Comparison of ENCODE assay signal across 8 cellular contexts in genomic region chr9:120868339-120868675, GRCh38. TPM values are rescaled to one million over a fixed set of nuclear protein-coding genes. Genes with fewer than 3 reads are reported as not detected.
DNase-seq lines count a peak whose midpoint lies in the region; ATAC-seq and TF ChIP-seq lines count a peak whose summit lies in the region.

No MANE protein-coding gene starts in this region.

- H3K9me3 ChIP-seq in OCI-LY3 (ENCODE audit: insufficient read depth, low read length) (no peaks in the 10 kb centered on the region), trophoblast cell (ENCODE audit: insufficient read depth, low read depth, low read length) (peaks cover 8% of the 10 kb centered on the region)

- no peaks in the 10 kb centered on the region for H3K27me3 ChIP-seq in OCI-LY3 (ENCODE audit: low read depth, low read length)
- no peaks in the 10 kb centered on the region for H3K27me3 ChIP-seq in trophoblast cell (ENCODE audit: insufficient read depth, low read length)

- H3K4me2 ChIP-seq in OCI-LY3 (ENCODE audit: low read length): peak overlapping the region; percentile 79
- peak overlapping the region; percentile 55 for H3K4me2 ChIP-seq in trophoblast cell (ENCODE audit: low read length)

- no peak overlapping the region for H3K18ac ChIP-seq in trophoblast cell (ENCODE audit: low read length)

- peak overlapping the region; percentile 26 for H4K91ac ChIP-seq in trophoblast cell (ENCODE audit: low read depth, low read length)

- H3K4me3 ChIP-seq in OCI-LY3 (ENCODE audit: low read length) (peak overlapping the region; percentile 69), trophoblast cell (ENCODE audit: low read depth, low read length) (peak overlapping the region; percentile 51)

- peak overlapping the region; percentile 41; the same call in 1 of the 2 replicates for H3K9ac ChIP-seq in OCI-LY3 (ENCODE audit: low read length)
- H3K9ac ChIP-seq in trophoblast cell (ENCODE audit: low read length): no peak overlapping the region

- H3K79me1 ChIP-seq in trophoblast cell (ENCODE audit: low read length): peaks cover 2% of the 10 kb centered on the region

- peak overlapping the region; percentile 76 for H3K4me3 Mint-ChIP-seq in endothelial cell (ENCODE audit: unreplicated experiment)

- H2BK5ac ChIP-seq in trophoblast cell (ENCODE audit: low read depth, low read length, poor library complexity): no peak overlapping the region

- no peaks in the 10 kb centered on the region for H3K9me3 Mint-ChIP-seq in endothelial cell (ENCODE audit: unreplicated experiment)

- no peak overlapping the region for H3K14ac ChIP-seq in trophoblast cell (ENCODE audit: low read length)

- TF ChIP-seq CTCF in OCI-LY3 (IDR thresholded peaks at IDR 0.05; ENCODE audit: low read depth, low read length) (no peak), endothelial cell (IDR thresholded peaks at IDR 0.05; ENCODE audit: unreplicated experiment) (no peak)

- H4K20me1 ChIP-seq in OCI-LY3 (ENCODE audit: insufficient read depth, low read length): no peaks in the 10 kb centered on the region

- H3K27ac ChIP-seq in OCI-LY3 (ENCODE audit: low read length): no peak overlapping the region
- H3K27ac ChIP-seq in trophoblast cell (ENCODE audit: low read depth, low read length): no peak overlapping the region

- H2AFZ ChIP-seq in OCI-LY3 (ENCODE audit: low read depth, low read length) (no peak overlapping the region), trophoblast cell (ENCODE audit: insufficient read depth, low read length, poor library complexity) (peak overlapping the region; percentile 5)

- H3K4me1 ChIP-seq in OCI-LY3 (ENCODE audit: low read length) (peaks cover 11% of the 10 kb centered on the region), trophoblast cell (ENCODE audit: control insufficient read depth in 1 of 2, insufficient read depth in 2 of 2, low read length in 2 of 2) (peaks cover 2 to 4% of the 10 kb centered on the region in 2 experiments)

- peak overlapping the region; percentile 37 for H4K8ac ChIP-seq in trophoblast cell (ENCODE audit: low read depth, low read length)

- no peak overlapping the region for H3K4ac ChIP-seq in trophoblast cell (ENCODE audit: low read depth, low read length)

- peaks cover 8% of the 10 kb centered on the region for H3K36me3 Mint-ChIP-seq in endothelial cell (ENCODE audit: low read depth, unreplicated experiment)

- no peak overlapping the region for H2BK12ac ChIP-seq in trophoblast cell (ENCODE audit: low read length)

- H2BK120ac ChIP-seq in trophoblast cell (ENCODE audit: insufficient read depth, low read length, poor library complexity): no peak overlapping the region

- no peak overlapping the region for H3K23ac ChIP-seq in trophoblast cell (ENCODE audit: low read length)

- peaks cover 3% of the 10 kb centered on the region for H3K27me3 Mint-ChIP-seq in endothelial cell (ENCODE audit: unreplicated experiment)

- DNase-seq in GM04504 (ENCODE audit: low read depth): peak; percentile 53
- DNase-seq in endothelial cell (ENCODE audit: low spot score): no peak
- DNase-seq in trophoblast cell: no peak
- no peak for DNase-seq in EL

- WGBS in trophoblast cell (ENCODE audit: extremely low coverage, insufficient coverage, insufficient read length): no CpG with 5 or more reads among the region's 11 CpGs

- peak overlapping the region; percentile 64 for H3K27ac Mint-ChIP-seq in endothelial cell (ENCODE audit: unreplicated experiment)

- H3K4me1 Mint-ChIP-seq in endothelial cell (ENCODE audit: unreplicated experiment): no peaks in the 10 kb centered on the region

- no peak for ATAC-seq in GM18873 (IDR thresholded peaks at IDR 0.05; ENCODE audit: low FRiP score, unreplicated experiment)
- no peak for ATAC-seq in GM18909 (IDR thresholded peaks at IDR 0.05; ENCODE audit: poor library complexity, unreplicated experiment)
- no peak for ATAC-seq in HG03354 (IDR thresholded peaks at IDR 0.05; ENCODE audit: poor library complexity, severe bottlenecking, unreplicated experiment)

- H4K12ac ChIP-seq in trophoblast cell (ENCODE audit: low read depth, low read length): peak overlapping the region; percentile 67

- peaks cover 55% of the 10 kb centered on the region for H3K36me3 ChIP-seq in OCI-LY3 (replicated peaks; ENCODE audit: low read depth, low read length)
- H3K36me3 ChIP-seq in trophoblast cell (ENCODE audit: control insufficient read depth in 1 of 2, insufficient read depth in 2 of 2, low read length in 2 of 2): peaks cover 2 to 5% of the 10 kb centered on the region in 2 experiments

- H3K79me2 ChIP-seq in OCI-LY3 (ENCODE audit: low read length): no peaks in the 10 kb centered on the region
- H3K79me2 ChIP-seq in trophoblast cell (ENCODE audit: control insufficient read depth, insufficient read depth, low read length, poor library complexity): peaks cover 2% of the 10 kb centered on the region

- no peak overlapping the region for H2AK5ac ChIP-seq in trophoblast cell (ENCODE audit: low read length)

RNA-seq across cellular contexts. Expression of gene PHF19, which starts 8.7 kb away (rescaled TPM):
- total RNA-seq in endothelial cell (ENCODE audit: unreplicated experiment): 10.0 TPM
- polyA plus RNA-seq in trophoblast cell (2013): 12.1 and 12.9 TPM in 2 replicates

RNA-seq across cellular contexts. Expression of gene PSMD5, which starts 25.6 kb away (rescaled TPM):
- total RNA-seq in endothelial cell (ENCODE audit: unreplicated experiment): 42.9 TPM
- polyA plus RNA-seq in trophoblast cell (2013): 24.7 and 24.8 TPM in 2 replicates

RNA-seq across cellular contexts. Expression of gene TRAF1, which starts 58.3 kb away (rescaled TPM):
- 1.4 TPM for total RNA-seq in endothelial cell (ENCODE audit: unreplicated experiment)
- polyA plus RNA-seq in trophoblast cell (2013): 0.60 and 0.64 TPM in 2 replicates
